ENCODE assay signal across 8 cellular contexts in the genomic region with DNA sequence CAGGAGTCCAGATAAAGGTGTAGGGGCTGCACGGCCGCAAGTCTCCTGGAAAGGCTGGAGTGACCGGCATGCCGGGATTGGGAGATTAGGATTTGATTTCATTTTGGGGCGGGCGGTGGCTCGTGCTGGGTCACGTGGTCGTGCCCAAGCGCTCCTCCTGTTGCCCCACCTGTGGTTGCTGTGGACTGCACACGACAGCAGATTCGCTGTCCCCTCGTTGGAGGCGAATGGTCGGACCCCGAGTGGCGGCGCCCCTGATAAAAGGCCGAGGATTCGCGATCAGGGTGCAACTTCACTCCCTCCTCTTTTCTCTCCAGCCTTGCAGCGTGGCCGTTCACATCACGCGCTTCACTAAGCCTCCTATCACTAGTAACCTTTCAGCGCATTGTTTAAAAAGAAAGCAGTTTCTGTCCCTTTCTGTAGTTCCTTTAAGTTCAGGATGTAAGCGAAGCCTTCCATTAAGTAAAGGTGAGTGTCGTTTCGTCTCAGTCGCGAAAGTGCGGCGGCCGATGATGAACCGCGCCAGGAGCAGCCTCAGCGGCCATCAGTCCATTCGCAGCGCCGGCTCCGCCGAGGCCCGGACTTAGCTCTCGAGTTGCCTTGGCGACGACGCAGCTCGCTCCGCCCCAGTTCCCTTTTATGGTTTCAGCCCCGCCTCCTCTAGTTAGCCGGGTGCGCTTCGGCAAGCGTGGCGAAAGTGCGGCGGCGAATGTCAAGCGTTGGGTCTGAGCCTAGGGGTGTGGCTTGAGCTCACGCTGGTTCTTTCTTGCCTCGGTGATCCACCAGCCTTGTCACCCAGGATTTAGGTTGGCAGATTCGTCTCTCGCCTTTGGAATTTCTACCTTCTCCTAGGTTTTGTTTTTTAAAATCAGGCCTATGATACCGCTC. TPM values are rescaled to one million over a fixed set of nuclear protein-coding genes. Genes with fewer than 3 reads are reported as not detected.
A peak's percentile ranks its signal among the peaks of the same experiment; 100 is the strongest.
DNase-seq lines count a peak whose midpoint lies in the region; ATAC-seq and TF ChIP-seq lines count a peak whose summit lies in the region.

No MANE protein-coding gene starts in this region.

- H3K9me3 ChIP-seq in RWPE2 (ENCODE audit: severe bottlenecking): no peaks in the 10 kb centered on the region

- no peak for TF ChIP-seq CTCF in RWPE2 (IDR thresholded peaks at IDR 0.05; ENCODE audit: poor library complexity, severe bottlenecking)
- no peak for TF ChIP-seq CTCF in fibroblast of villous mesenchyme (IDR thresholded peaks at IDR 0.05; ENCODE audit: insufficient read depth, low read depth, low read length)
- no peak for TF ChIP-seq CTCF in nephron progenitor cell (IDR thresholded peaks at IDR 0.05)

- DNase-seq in DMS 273 (lab: John Stamatoyannopoulos, UW; ENCODE audit: unreplicated experiment): peak; percentile 100
- DNase-seq in Jurkat, Clone E6-1 (ENCODE audit: low read depth, low spot score): peak; percentile 82
- peak; percentile 95 for DNase-seq in RWPE2 (ENCODE audit: low spot score)
- peak; percentile 97 for DNase-seq in activated gamma-delta T cell treated with anti-CD3 and anti-CD28 coated beads, Interleukin-2, amount 50 U/mL, for 16 hours (ENCODE audit: low read depth)
- DNase-seq in fibroblast of villous mesenchyme (ENCODE audit: low read depth): peak; percentile 99
- peak; percentile 100 for DNase-seq in nephron progenitor cell
- DNase-seq in stimulated activated naive CD8-positive, alpha-beta T cell treated with anti-CD3 and anti-CD28 coated beads, Interleukin-15, Interleukin-2, amounts not matched to agents 100 U/mL and 50 U/mL, for 24 hours: peak; percentile 95

- H3K27ac Mint-ChIP-seq in nephron progenitor cell: peak overlapping the region; percentile 100

- peak overlapping the region; percentile 69 for H3K27ac ChIP-seq in RWPE2 (ENCODE audit: poor library complexity, severe bottlenecking)

- H3K4me3 Mint-ChIP-seq in nephron progenitor cell: peak overlapping the region; percentile 98

- no peaks in the 10 kb centered on the region for H3K9me3 Mint-ChIP-seq in nephron progenitor cell

- peak overlapping the region; percentile 88 for H3K4me3 ChIP-seq in Jurkat, Clone E6-1 (ENCODE audit: low read length)
- peak overlapping the region; percentile 59 for H3K4me3 ChIP-seq in RWPE2 (ENCODE audit: severe bottlenecking)
- peak overlapping the region; percentile 93 for H3K4me3 ChIP-seq in fibroblast of villous mesenchyme (ENCODE audit: low read depth, low read length)

- peaks cover 47% of the 10 kb centered on the region for H3K4me1 Mint-ChIP-seq in nephron progenitor cell

- peak; percentile 56 for ATAC-seq in GM21526 (IDR thresholded peaks at IDR 0.05; ENCODE audit: low FRiP score, unreplicated experiment)
- ATAC-seq in RWPE2 (ENCODE audit: low read depth): peak; percentile 80
- peak; percentile 77 for ATAC-seq in stimulated activated naive CD8-positive, alpha-beta T cell treated with anti-CD3 and anti-CD28 coated beads, Interleukin-15, Interleukin-2, amounts not matched to agents 100 U/mL and 50 U/mL, for 24 hours

- H3K27me3 ChIP-seq in RWPE2 (ENCODE audit: insufficient read depth, poor library complexity, severe bottlenecking): no peaks in the 10 kb centered on the region

- peaks cover 22% of the 10 kb centered on the region for H3K36me3 ChIP-seq in RWPE2 (ENCODE audit: low read depth)

- H3K27me3 Mint-ChIP-seq in nephron progenitor cell (ENCODE audit: low read depth, poor library complexity): peaks cover 3% of the 10 kb centered on the region

- peaks cover 42% of the 10 kb centered on the region for H3K36me3 Mint-ChIP-seq in nephron progenitor cell (ENCODE audit: low read depth)

- H3K4me1 ChIP-seq in RWPE2 (ENCODE audit: insufficient read depth, poor library complexity, severe bottlenecking): no peaks in the 10 kb centered on the region

RNA-seq across cellular contexts. Expression of a gene that starts 1.7 kb away (rescaled TPM):
- polyA plus RNA-seq in Jurkat, Clone E6-1 (2012; ENCODE audit: insufficient read depth, insufficient read length): 16.6 TPM
- 31.1 and 36.1 TPM in 2 replicates for total RNA-seq in fibroblast of villous mesenchyme

RNA-seq across cellular contexts. Expression of a gene that starts 12.2 kb away (rescaled TPM):
- 31.6 TPM for polyA plus RNA-seq in Jurkat, Clone E6-1 (2012; ENCODE audit: insufficient read depth, insufficient read length)
- total RNA-seq in fibroblast of villous mesenchyme: 16.0 and 24.2 TPM in 2 replicates

RNA-seq across cellular contexts. Expression of a gene that starts 15.0 kb away (rescaled TPM):
- polyA plus RNA-seq in Jurkat, Clone E6-1 (2012; ENCODE audit: insufficient read depth, insufficient read length): not detected
- total RNA-seq in fibroblast of villous mesenchyme: under 0.01 TPM in 2 replicates

RNA-seq across cellular contexts. Expression of a gene that starts 52.4 kb away (rescaled TPM):
- 111 TPM for polyA plus RNA-seq in Jurkat, Clone E6-1 (2012; ENCODE audit: insufficient read depth, insufficient read length)
- total RNA-seq in fibroblast of villous mesenchyme: 14.2 and 16.4 TPM in 2 replicates

Comparison
In these comparisons a context has a peak if more than half of its experiments do, and no peak if none do; other contexts are left out.
1. Peak in every context shown above with its lines: DNase-seq, ATAC-seq, H3K4me3 ChIP-seq and H3K27ac ChIP-seq.